Comparison of ENCODE assay signal across 6 cellular contexts in genomic region chr19:49117677-49118564, GRCh38. TPM values are rescaled to one million over a fixed set of nuclear protein-coding genes. Genes with fewer than 3 reads are reported as not detected.
A peak's percentile ranks its signal among the peaks of the same experiment; 100 is the strongest.
DNase-seq lines count a peak whose midpoint lies in the region; ATAC-seq, FAIRE-seq and TF ChIP-seq lines count a peak whose summit lies in the region.

No MANE protein-coding gene starts in this region.

- peak overlapping the region; percentile 84 for H3K4me3 Mint-ChIP-seq in activated B cell treated with CpG ODN at 0.5 μM for 24 hours

- H3K27ac Mint-ChIP-seq in activated B cell treated with CpG ODN at 0.5 μM for 24 hours = peak overlapping the region; percentile 87

- H3K27me3 ChIP-seq in left lung = peaks cover 7 to 31% of the 10 kb centered on the region in 2 donors

- no peaks in the 10 kb centered on the region for H3K9me3 ChIP-seq in left lung

- intact Hi-C loops in activated B cell treated with CpG ODN at 0.5 μM for 24 hours (cut with micrococcal nuclease) (loop anchor here (2.0 to 10.0 kb wide), 6 partner anchors 29 to 757 kb away; partner anchors contain the start of genes AKT1S1, ALDH16A1, DBP and GYS1), left lung (cut with DNase I) (no loop called here)

- FAIRE-seq in RCC 7860 (lab: Jason Lieb, UNC) = no peak

- peak overlapping the region; percentile 93 to 95 for H3K27ac ChIP-seq in left lung

- DNase-seq in AG10803 (ENCODE audit: low read depth) = no peak
- DNase-seq in activated B cell treated with CpG ODN at 0.5 μM for 24 hours = no peak
- no peak for DNase-seq in left lung
- DNase-seq in iPS-NIHi11 (ENCODE audit: low spot score) = no peak
- DNase-seq in NCI-H187 (lab: John Stamatoyannopoulos, UW) = no peak
- DNase-seq in RCC 7860 (ENCODE audit: low spot score) = no peak

- H3K9me3 Mint-ChIP-seq in activated B cell treated with CpG ODN at 0.5 μM for 24 hours = no peaks in the 10 kb centered on the region

- CTCF ChIA-PET in activated B cell treated with CpG ODN at 0.5 μM for 24 hours (lab: Charles Lee) = interaction anchor here (2.9 kb wide), 1 partner anchor 12 kb away, joined by 8 read pairs; no protein-coding TSS in a partner anchor

- no peak for ATAC-seq in activated B cell treated with CpG ODN at 0.5 μM for 24 hours (ENCODE audit: low read depth)
- no peak for ATAC-seq in left lung

- peak overlapping the region; percentile 79 for H3K4me3 ChIP-seq in AG10803 (ENCODE audit: low read length)
- H3K4me3 ChIP-seq in left lung = peak overlapping the region; percentile 55 to 65

- peaks cover 18 to 63% of the 10 kb centered on the region in 2 donors for H3K4me1 ChIP-seq in left lung

- TF ChIP-seq CTCF in AG10803 (conservative IDR thresholded peaks at IDR 0.05; ENCODE audit: low read length) (no peak), activated B cell treated with CpG ODN at 0.5 μM for 24 hours (IDR thresholded peaks at IDR 0.05) (no peak), left lung (IDR thresholded peaks at IDR 0.05) (no peak)

- POLR2A ChIA-PET in activated B cell treated with CpG ODN at 0.5 μM for 24 hours (lab: Charles Lee) = interaction anchor here (0.9 kb wide), 1 partner anchor 124 kb away, joined by 3 read pairs; the partner anchor contains the start of genes GYS1 and RUVBL2

- H3K4me1 Mint-ChIP-seq in activated B cell treated with CpG ODN at 0.5 μM for 24 hours = peaks cover 50% of the 10 kb centered on the region

- H3K36me3 Mint-ChIP-seq in activated B cell treated with CpG ODN at 0.5 μM for 24 hours (ENCODE audit: low read depth) = no peaks in the 10 kb centered on the region

- H3K27me3 Mint-ChIP-seq in activated B cell treated with CpG ODN at 0.5 μM for 24 hours = peaks cover 7% of the 10 kb centered on the region

- H3K36me3 ChIP-seq in left lung = no peaks in the 10 kb centered on the region

RNA-seq across cellular contexts. Expression of gene C19orf73, which starts 1.0 kb away (rescaled TPM):
- total RNA-seq in activated B cell treated with CpG ODN at 0.5 μM for 24 hours (0.98 and 1.0 TPM in 2 replicates), left lung (1 to 10 TPM; 1.7 to 2.1 TPM)

RNA-seq across cellular contexts. Expression of gene PPFIA3, which starts 1.4 kb away (rescaled TPM):
- total RNA-seq in activated B cell treated with CpG ODN at 0.5 μM for 24 hours (1.2 and 3.6 TPM in 2 replicates), left lung (1 to 10 TPM; 6.6 to 7.5 TPM)

RNA-seq across cellular contexts. Expression of gene LIN7B, which starts 3.8 kb away (rescaled TPM):
- total RNA-seq in activated B cell treated with CpG ODN at 0.5 μM for 24 hours = 3.6 and 4.4 TPM in 2 replicates
- total RNA-seq in left lung = 1 to 10 TPM; 6.5 to 6.9 TPM

RNA-seq across cellular contexts. Expression of gene SNRNP70, which starts 32.7 kb away (rescaled TPM):
- total RNA-seq in activated B cell treated with CpG ODN at 0.5 μM for 24 hours (268 and 298 TPM in 2 replicates), left lung (100 to 1,000 TPM; 161 to 173 TPM)

RNA-seq across cellular contexts. Expression of gene HRC, which starts 37.3 kb away (rescaled TPM):
- total RNA-seq in activated B cell treated with CpG ODN at 0.5 μM for 24 hours = not detected in 2 replicates
- 1 to 10 TPM in 1 of 2 donors, under 1 TPM in 1; 0.26 to 1.5 TPM for total RNA-seq in left lung
